ENCODE assay signal across 8 cellular contexts in the genomic region with DNA sequence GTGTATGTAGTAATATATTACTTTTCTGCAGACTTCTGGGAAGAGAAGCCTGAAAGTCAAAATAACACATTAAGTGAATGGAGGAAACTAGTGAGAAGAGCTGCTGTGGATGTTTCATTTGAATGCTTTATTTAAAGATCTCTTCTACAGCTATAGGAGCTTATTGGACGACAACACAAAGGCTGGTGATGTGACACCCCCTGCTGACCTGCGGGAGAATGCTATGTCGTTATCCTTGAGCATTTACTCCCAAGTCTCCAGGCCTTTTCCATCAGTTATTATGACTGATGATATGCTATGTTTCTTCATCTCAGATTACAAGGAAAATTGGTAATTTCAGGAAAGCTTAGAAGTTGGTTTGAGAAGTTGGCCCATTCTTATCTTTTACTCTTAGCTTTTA. TPM values are rescaled to one million over a fixed set of nuclear protein-coding genes. Genes with fewer than 3 reads are reported as not detected.
DNase-seq lines count a peak whose midpoint lies in the region; ATAC-seq and TF ChIP-seq lines count a peak whose summit lies in the region.

No MANE protein-coding gene starts in this region.

- H3K4me3 ChIP-seq in OCI-LY1 (ENCODE audit: low read depth, low read length, poor library complexity, severe bottlenecking) (no peak overlapping the region), fibroblast of pulmonary artery (replicated peaks; ENCODE audit: low read depth, low read length) (no peak overlapping the region), ovary (no peak overlapping the region)

- H3K9me2 ChIP-seq in OCI-LY1 (ENCODE audit: low read depth, low read length), result no peaks in the 10 kb centered on the region

- H3K9me3 ChIP-seq in OCI-LY1 (ENCODE audit: low read length) (no peaks in the 10 kb centered on the region), ovary (no peaks in the 10 kb centered on the region)

- H3K4me2 ChIP-seq in OCI-LY1 (ENCODE audit: low read length), result no peak overlapping the region

- no peaks in the 10 kb centered on the region for H3K36me3 ChIP-seq in OCI-LY1 (ENCODE audit: insufficient read depth, low read length)
- no peaks in the 10 kb centered on the region for H3K36me3 ChIP-seq in ovary

- H3K4me1 ChIP-seq in OCI-LY1 (ENCODE audit: insufficient read depth, low read length, severe bottlenecking) (no peaks in the 10 kb centered on the region), ovary (ENCODE audit: insufficient read depth) (no peaks in the 10 kb centered on the region)

- ATAC-seq in GM18868 (IDR thresholded peaks at IDR 0.05; ENCODE audit: unreplicated experiment) (peak; percentile 65), GM21360 (IDR thresholded peaks at IDR 0.05; ENCODE audit: unreplicated experiment) (no peak), GM21423 (IDR thresholded peaks at IDR 0.05; ENCODE audit: unreplicated experiment) (no peak)

- no peaks in the 10 kb centered on the region for H3K79me2 ChIP-seq in OCI-LY1 (ENCODE audit: insufficient read depth, low read length)

- H3F3A ChIP-seq in OCI-LY1 (ENCODE audit: insufficient read depth, low read length), result no peaks in the 10 kb centered on the region

- DNase-seq in AG09319 (ENCODE audit: extremely low read depth, low read depth) (no peak), fibroblast of pulmonary artery (ENCODE audit: low read depth) (peak; percentile 75), ovary (no peak)
- no peak for DNase-seq in activated effector memory CD4-positive, alpha-beta T cell treated with anti-CD3 and anti-CD28 coated beads, Interleukin-2, amount 50 U/mL, for 16 hours

- H2AFZ ChIP-seq in OCI-LY1 (ENCODE audit: low read length), result no peak overlapping the region

- H3K27me3 ChIP-seq in OCI-LY1 (ENCODE audit: insufficient read depth, low read length) (no peaks in the 10 kb centered on the region), ovary (no peaks in the 10 kb centered on the region)

- H3K27ac ChIP-seq in OCI-LY1 (ENCODE audit: low read depth, low read length, poor library complexity, severe bottlenecking), result no peak overlapping the region
- H3K27ac ChIP-seq in ovary, result no peak overlapping the region

- peak; percentile 8 for TF ChIP-seq CTCF in AG09319 (IDR thresholded peaks at IDR 0.05; ENCODE audit: low read depth, low read length)
- peak; percentile 33; the same call in 1 of the 2 replicates for TF ChIP-seq CTCF in OCI-LY1 (IDR thresholded peaks at IDR 0.05; ENCODE audit: low read length)
- peak; percentile 56 for TF ChIP-seq CTCF in fibroblast of pulmonary artery (IDR thresholded peaks at IDR 0.05; ENCODE audit: low read length, missing control alignments)
- TF ChIP-seq CTCF in ovary (IDR thresholded peaks at IDR 0.05), result no peak

- no peak for TF ChIP-seq EP300 in ovary (IDR thresholded peaks at IDR 0.05)

- H3K9ac ChIP-seq in OCI-LY1 (ENCODE audit: low read length), result no peak overlapping the region

- 26 to 38% (median 34%) methylated on average over 3 of the region's 3 CpGs for WGBS in ovary, 3 donors

- intact Hi-C loops in ovary (cut with DNase I), result no loop called here

- H4K20me1 ChIP-seq in OCI-LY1 (ENCODE audit: insufficient read depth, low read length), result no peaks in the 10 kb centered on the region

- TF ChIP-seq POLR2A in ovary (IDR thresholded peaks at IDR 0.05), result no peak

RNA-seq across cellular contexts. Expression of gene PLA2G4A, which starts 22.3 kb away (rescaled TPM):
- 10 to 100 TPM in 3 of 7 donors, 1 to 10 TPM in 4; 3.9 to 19.0 (median 9.9) TPM for total RNA-seq in ovary
- 1 to 10 TPM; 1.7 to 5.7 TPM for polyA plus RNA-seq in ovary

Comparison
In these comparisons a context has a peak if more than half of its experiments do, and no peak if none do; other contexts are left out.
1. CTCF ChIP-seq: peak in AG09319 (single experiment), OCI-LY1 (single experiment) and fibroblast of pulmonary artery (single experiment); none in ovary (0 of 3).